8 cellular contexts compared by ENCODE assay signal in genomic region chr19:42217522-42218442, GRCh38. TPM values are rescaled to one million over a fixed set of nuclear protein-coding genes. Genes with fewer than 3 reads are reported as not detected.
DNase-seq lines count a peak whose midpoint lies in the region; ATAC-seq and TF ChIP-seq lines count a peak whose summit lies in the region.

A gene with protein sequence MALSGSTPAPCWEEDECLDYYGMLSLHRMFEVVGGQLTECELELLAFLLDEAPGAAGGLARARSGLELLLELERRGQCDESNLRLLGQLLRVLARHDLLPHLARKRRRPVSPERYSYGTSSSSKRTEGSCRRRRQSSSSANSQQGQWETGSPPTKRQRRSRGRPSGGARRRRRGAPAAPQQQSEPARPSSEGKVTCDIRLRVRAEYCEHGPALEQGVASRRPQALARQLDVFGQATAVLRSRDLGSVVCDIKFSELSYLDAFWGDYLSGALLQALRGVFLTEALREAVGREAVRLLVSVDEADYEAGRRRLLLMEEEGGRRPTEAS (minus strand): TSS chr19:42217677. CDS start chr19:42217007, 670 bp downstream.

- no peak for TF ChIP-seq RAD21 in SK-N-SH (IDR thresholded peaks at IDR 0.05; ENCODE audit: low read length)

- DNase-seq in GM03348 (ENCODE audit: low spot score) (peak; percentile 97), NCI-H1048 (lab: John Stamatoyannopoulos, UW) (peak; percentile 77), SK-N-SH (peak; percentile 95), germinal center (ENCODE audit: low spot score) (peak; percentile 96), occipital lobe (lab: John Stamatoyannopoulos, UW) (peak; percentile 95)
- DNase-seq in activated naive CD4-positive, alpha-beta T cell treated with anti-CD3 and anti-CD28 coated beads, Interleukin-2, amount 50 U/mL, for 16 hours: peak; percentile 98

- H4K20me1 ChIP-seq in SK-N-SH (ENCODE audit: insufficient read depth): no peaks in the 10 kb centered on the region; the same call in 1 of the 2 replicates

- CTCF ChIA-PET in SK-N-SH (lab: Yijun Ruan, JAX): interaction anchor here (0.7 to 1.8 kb wide), 6 partner anchors 23 to 76 kb away, joined by 3 to 5 read pairs (median 3); no protein-coding TSS in a partner anchor

- H3K36me3 ChIP-seq in SK-N-SH (replicated peaks in 1 of 2; ENCODE audit: control insufficient read depth in 1 of 2, insufficient read depth in 2 of 2, low read length in 1 of 2): peaks cover 14 to 18% of the 10 kb centered on the region in 2 experiments

- H2AFZ ChIP-seq in SK-N-SH (ENCODE audit: low read depth): peak within 1 kb of the TSS; percentile 77

- ATAC-seq in HG02571 (IDR thresholded peaks at IDR 0.05; ENCODE audit: unreplicated experiment): peak; percentile 64

- H3K27ac ChIP-seq in SK-N-SH (ENCODE audit: low read depth in 2 of 2, low read length in 1 of 2) (peak within 1 kb of the TSS; percentile 88 to 90), temporal lobe (ENCODE audit: low read depth, low read length) (peak within 1 kb of the TSS; percentile 97)

- 17% methylated on average over 50 of the region's 56 CpGs for WGBS in SK-N-SH (ENCODE audit: low lambda C conversion rate)

- no peaks in the 10 kb centered on the region for H3K27me3 ChIP-seq in SK-N-SH (ENCODE audit: insufficient read depth)

- H3K9me2 ChIP-seq in SK-N-SH: no peaks in the 10 kb centered on the region

- peaks cover 88% of the 10 kb centered on the region for H3K79me2 ChIP-seq in SK-N-SH (ENCODE audit: insufficient read depth)

- POLR2A ChIA-PET in SK-N-SH (lab: Yijun Ruan, JAX): interaction anchor here (1.2 kb wide), 1 partner anchor 10 kb away, joined by 3 read pairs; no protein-coding TSS in a partner anchor

- H3K4me2 ChIP-seq in SK-N-SH: peak within 1 kb of the TSS; percentile 89

- peaks cover 9 to 28% of the 10 kb centered on the region in 2 experiments; a peak in 2 of 4 replicates for H3K4me1 ChIP-seq in SK-N-SH (ENCODE audit: control insufficient read depth in 1 of 2, insufficient read depth in 2 of 2, low read depth in 1 of 2, low read length in 1 of 2)

- peak within 1 kb of the TSS; percentile 77 for H3K9ac ChIP-seq in SK-N-SH

- no peak for TF ChIP-seq CTCF in SK-N-SH (IDR thresholded peaks at IDR 0.05)

- peak within 1 kb of the TSS; percentile 80 to 99 for H3K4me3 ChIP-seq in SK-N-SH (ENCODE audit: low read depth in 2 of 2, low read length in 1 of 2)

- H3K9me3 ChIP-seq in SK-N-SH: no peaks in the 10 kb centered on the region

- H3F3A ChIP-seq in SK-N-SH (replicated peaks; ENCODE audit: insufficient read depth): peaks cover 12% of the 10 kb centered on the region

- peak in 1 of 2 experiments; percentile 61; a peak in 2 of 4 replicates for TF ChIP-seq EP300 in SK-N-SH (IDR thresholded peaks at IDR 0.05; ENCODE audit: borderline replicate concordance in 1 of 2, low read depth in 1 of 2, low read length in 1 of 2)

TF ChIP-seq in SK-N-SH, 30 proteins besides CTCF, POLR2A, EP300 and RAD21:
- no peak for TF ChIP-seq RFX5 (IDR thresholded peaks at IDR 0.05; ENCODE audit: low read length)
- peak; percentile 64; the same call in 1 of the 2 replicates for TF ChIP-seq POLR2AphosphoS5 (IDR thresholded peaks at IDR 0.05; ENCODE audit: low read depth, low read length)
- TF ChIP-seq TAF1 (IDR thresholded peaks at IDR 0.05; ENCODE audit: borderline replicate concordance, low read depth, low read length): peak; percentile 29; the same call in 1 of the 2 replicates
- peak; percentile 53; the same call in 1 of the 2 replicates for TF ChIP-seq MAX (IDR thresholded peaks at IDR 0.05; ENCODE audit: low read depth)
- peak; percentile 84; the same call in 1 of the 2 replicates for TF ChIP-seq MXI1 (IDR thresholded peaks at IDR 0.05; ENCODE audit: low read depth, low read length)
- TF ChIP-seq CHD2 (IDR thresholded peaks at IDR 0.05; ENCODE audit: low read length, partially characterized antibody): no peak
- TF ChIP-seq, protein P1, sequence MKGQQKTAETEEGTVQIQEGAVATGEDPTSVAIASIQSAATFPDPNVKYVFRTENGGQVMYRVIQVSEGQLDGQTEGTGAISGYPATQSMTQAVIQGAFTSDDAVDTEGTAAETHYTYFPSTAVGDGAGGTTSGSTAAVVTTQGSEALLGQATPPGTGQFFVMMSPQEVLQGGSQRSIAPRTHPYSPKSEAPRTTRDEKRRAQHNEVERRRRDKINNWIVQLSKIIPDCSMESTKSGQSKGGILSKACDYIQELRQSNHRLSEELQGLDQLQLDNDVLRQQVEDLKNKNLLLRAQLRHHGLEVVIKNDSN (IDR thresholded peaks at IDR 0.05; ENCODE audit: borderline replicate concordance, low read depth): no peak
- no peak for TF ChIP-seq GATA2 (CRISPR knock-in tag; IDR thresholded peaks at IDR 0.05)
- no peak for TF ChIP-seq GABPA (IDR thresholded peaks at IDR 0.05; ENCODE audit: low read depth)
- TF ChIP-seq YY1 (IDR thresholded peaks at IDR 0.05; ENCODE audit: low read depth): 0 out of 2 replicates have a peak, but pooled peaks have one; percentile 11
- peak; percentile 66; the same call in 1 of the 2 replicates for TF ChIP-seq ELF1 (IDR thresholded peaks at IDR 0.05)
- no peak for TF ChIP-seq RCOR1 (IDR thresholded peaks at IDR 0.05; ENCODE audit: low read length)
- TF ChIP-seq NRF1 (IDR thresholded peaks at IDR 0.05; ENCODE audit: low read depth, low read length): peak; percentile 98

RNA-seq across cellular contexts. Expression of the gene that starts here (rescaled TPM):
- polyA plus RNA-seq in SK-N-SH (2012; rRNA removed): 30.2 and 31.1 TPM in 2 replicates
- 15.7 and 23.9 TPM in 2 replicates for polyA plus RNA-seq in SK-N-SH (2012; cell fraction: cytosol; rRNA removed)
- 29.2 and 30.8 TPM in 2 replicates for polyA plus RNA-seq in SK-N-SH (2012; cell fraction: nucleus; rRNA removed)
- total RNA-seq in occipital lobe (20.4 TPM), temporal lobe (15.0 TPM)

Comparison
In these comparisons a context has a peak if more than half of its experiments do, and no peak if none do; other contexts are left out.
1. Peak in every context shown above with its lines: DNase-seq, ATAC-seq, H3K4me3 ChIP-seq and H3K27ac ChIP-seq.